Comparison of ENCODE assay signal across 5 cellular contexts in the genomic region with DNA sequence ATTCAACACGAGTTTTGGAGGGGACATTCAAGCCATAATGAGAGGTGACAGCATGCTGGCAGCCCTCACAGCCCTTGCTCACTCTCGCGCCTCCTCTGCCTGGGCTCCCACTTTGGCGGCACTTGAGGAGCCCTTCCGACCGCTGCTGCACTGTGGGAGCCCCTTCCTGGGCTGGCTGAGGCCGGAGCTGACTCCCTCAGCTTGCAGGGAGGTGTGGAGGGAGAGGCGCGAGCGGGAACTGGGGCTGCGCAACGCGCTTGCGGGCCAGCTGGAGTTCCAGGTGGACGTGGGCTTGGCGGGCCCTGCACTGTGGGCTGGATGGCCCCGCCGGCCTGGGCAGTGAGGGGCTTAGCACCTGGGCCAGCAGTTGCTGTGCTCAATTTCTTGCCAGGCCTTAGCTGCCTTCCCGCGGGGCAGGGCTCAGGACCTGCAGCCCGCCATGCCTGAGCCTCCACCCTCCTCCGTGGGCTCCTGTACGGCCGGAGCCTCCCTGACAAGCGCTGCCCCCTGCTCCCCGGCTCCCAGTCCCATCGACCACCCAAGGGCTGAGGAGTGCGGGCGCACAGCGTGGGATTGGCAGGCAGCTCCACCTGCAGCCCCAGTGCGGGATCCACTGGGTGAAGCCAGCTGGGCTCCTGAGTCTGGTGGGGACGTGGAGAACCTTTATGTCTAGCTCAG.
DNase-seq lines count a peak whose midpoint lies in the region; TF ChIP-seq lines count a peak whose summit lies in the region.
"Not testable (repeated sequence)": the region's sequence is repeated elsewhere in the genome, so short reads cannot be mapped to it uniquely, and the experiment has no call there.

No MANE protein-coding gene starts in this region.

- DNase-seq in activated gamma-delta T cell (lab: John Stamatoyannopoulos, UW) = peak; percentile 5
- peak; percentile 72 for DNase-seq in mesenteric fat pad (ENCODE audit: low spot score)
- DNase-seq in osteocyte (ENCODE audit: extremely low spot score, unreplicated experiment) = peak; percentile 73
- peak; percentile 56 for DNase-seq in spleen
- DNase-seq in type B pancreatic cell (ENCODE audit: extremely low spot score, unreplicated experiment) = peak; percentile 48

- not testable (repeated sequence) for H3K4me3 Mint-ChIP-seq in osteocyte (ENCODE audit: unreplicated experiment); type B pancreatic cell

- not testable (repeated sequence) for H3K4me1 ChIP-seq in spleen

- H3K9me3 Mint-ChIP-seq in osteocyte (ENCODE audit: unreplicated experiment) = peaks cover 12% of the 10 kb centered on the region
- H3K9me3 Mint-ChIP-seq in type B pancreatic cell = peaks cover 14% of the 10 kb centered on the region

- not testable (repeated sequence) for H3K36me3 Mint-ChIP-seq in osteocyte (ENCODE audit: unreplicated experiment); type B pancreatic cell

- TF ChIP-seq POLR2A in spleen (IDR thresholded peaks at IDR 0.05) = not testable (repeated sequence)

- not testable (repeated sequence) for H3K36me3 ChIP-seq in spleen

- H3K4me3 ChIP-seq in spleen = not testable (repeated sequence)

- WGBS in spleen, 5 donors = 70 to 93% (median 87%) methylated on average over 4 to 32 of the region's 32 CpGs

- peaks cover 10% of the 10 kb centered on the region for H3K27me3 Mint-ChIP-seq in osteocyte (ENCODE audit: unreplicated experiment)
- not testable (repeated sequence) for H3K27me3 Mint-ChIP-seq in type B pancreatic cell

- H3K27ac ChIP-seq in spleen = not testable (repeated sequence)

- not testable (repeated sequence) for TF ChIP-seq CTCF in osteocyte (IDR thresholded peaks at IDR 0.05); spleen (IDR thresholded peaks at IDR 0.05 in 8 of 11, conservative IDR thresholded peaks at IDR 0.05 in 3 of 11); type B pancreatic cell (conservative IDR thresholded peaks at IDR 0.05)

- peaks cover 0 to 23% (median 7%) of the 10 kb centered on the region in 8 donors for H3K9me3 ChIP-seq in spleen

- not testable (repeated sequence) for H3K4me1 Mint-ChIP-seq in osteocyte (ENCODE audit: unreplicated experiment); type B pancreatic cell (ENCODE audit: unreplicated experiment)

- intact Hi-C loops in spleen (cut with DNase I; ENCODE audit: low total_unique reads) = not testable (repeated sequence)

- H3K27ac Mint-ChIP-seq in osteocyte (ENCODE audit: unreplicated experiment); type B pancreatic cell: not testable (repeated sequence)

- H3K27me3 ChIP-seq in spleen (replicated peaks in 1 of 7) = not testable (repeated sequence)

Comparison
In these comparisons a context has a peak if more than half of its experiments do, and no peak if none do; other contexts are left out.
1. DNase-seq: peak in every context shown above with its lines; median percentile 73 in osteocyte; 72 in mesenteric fat pad; 56 in spleen; 48 in type B pancreatic cell; 5 in activated gamma-delta T cell.